13 cellular contexts compared by ENCODE assay signal in the genomic region with DNA sequence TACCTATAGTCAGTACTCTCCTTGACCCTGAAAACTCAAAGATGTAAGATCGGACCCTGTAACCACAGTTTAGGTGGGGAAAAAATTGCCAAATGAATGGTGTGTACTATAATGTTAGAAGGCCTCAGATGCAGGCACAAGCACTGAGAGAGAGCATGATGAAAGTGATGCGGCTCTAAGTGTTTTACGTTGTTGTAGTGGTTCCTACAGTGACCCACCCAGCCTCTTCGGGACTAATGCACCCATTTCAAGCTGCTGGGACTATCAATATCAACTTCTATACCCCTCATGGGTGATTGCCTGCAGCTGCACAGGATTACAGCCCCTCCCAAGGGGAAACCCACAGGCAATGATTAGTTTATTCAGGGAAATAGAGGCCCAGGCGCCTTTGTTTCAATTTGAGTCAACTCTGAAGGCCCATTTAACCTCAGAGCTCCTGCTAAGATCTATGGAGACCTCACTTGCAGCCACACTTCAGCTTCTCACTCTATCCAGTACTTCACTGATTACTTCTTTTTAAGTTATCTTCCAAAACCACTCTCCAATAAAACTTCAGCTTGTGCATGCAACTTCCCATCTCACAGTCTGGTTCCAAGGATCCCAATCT.
"Had no signal": no experiment of that assay in that cellular context is flagged by ENCODE, and none has a peak within 500 bp of the region (broad histone marks: within the 10 kb centered on the region; RNA-seq: fewer than 3 reads in every experiment).

No MANE protein-coding gene starts in this region.

- H3K27me3 ChIP-seq: ascending aorta, esophagus squamous epithelium, right atrium auricular region had no signal

- H3K4me3 ChIP-seq: ascending aorta, esophagus squamous epithelium, right atrium auricular region, skin epidermis had no signal

- DNase-seq: activated CD4-positive, alpha-beta T cell treated with anti-CD3 and anti-CD28 coated beads for 4 hours; activated CD8-positive, alpha-beta memory T cell treated with anti-CD3 and anti-CD28 coated beads, Interleukin-2, amount 50 U/mL, for 48 hours; activated CD8-positive, alpha-beta T cell treated with anti-CD3 and anti-CD28 coated beads for 36 hours; activated naive CD8-positive, alpha-beta T cell treated with anti-CD3 and anti-CD28 coated beads, Interleukin-2, amount 50 U/mL, for 24 hours; esophagus squamous epithelium; foreskin fibroblast; left colon; naive thymus-derived CD8-positive, alpha-beta T cell; posterior cingulate gyrus; WERI-Rb-1 had no signal

- H3K27ac ChIP-seq: ascending aorta, esophagus squamous epithelium, right atrium auricular region, skin epidermis, WERI-Rb-1 had no signal

- ATAC-seq: activated CD8-positive, alpha-beta T cell treated with anti-CD3 and anti-CD28 coated beads for 36 hours; activated naive CD8-positive, alpha-beta T cell treated with anti-CD3 and anti-CD28 coated beads, Interleukin-2, amount 50 U/mL, for 24 hours; left colon; naive thymus-derived CD8-positive, alpha-beta T cell had no signal

- H3K36me3 ChIP-seq: ascending aorta, esophagus squamous epithelium, right atrium auricular region, WERI-Rb-1 had no signal

- H3K4me1 ChIP-seq: ascending aorta, right atrium auricular region had no signal

- H3K9me3 ChIP-seq: ascending aorta, esophagus squamous epithelium, right atrium auricular region had no signal
